Comparison of ENCODE assay signal across 24 cellular contexts in genomic region chr2:147385600-147385999, GRCh38.
A peak's percentile ranks its signal among the peaks of the same experiment; 100 is the strongest.
DNase-seq lines count a peak whose midpoint lies in the region; ATAC-seq and TF ChIP-seq lines count a peak whose summit lies in the region.
"Had no signal": no experiment of that assay in that cellular context is flagged by ENCODE, and none has a peak within 500 bp of the region (broad histone marks: within the 10 kb centered on the region; RNA-seq: fewer than 3 reads in every experiment).

No MANE protein-coding gene starts in this region.

- POLR2A ChIA-PET in naive thymus-derived CD4-positive, alpha-beta T cell (lab: Charles Lee): no interaction called here

- no peaks in the 10 kb centered on the region for H3K4me1 Mint-ChIP-seq in naive thymus-derived CD4-positive, alpha-beta T cell
- H3K4me1 Mint-ChIP-seq: B cell had no signal

- H3K79me2 ChIP-seq in MM.1S (ENCODE audit: low read length): no peaks in the 10 kb centered on the region

- peaks cover 0 to 5% (median 0%) of the 10 kb centered on the region in 5 donors for H3K36me3 Mint-ChIP-seq in naive thymus-derived CD4-positive, alpha-beta T cell
- H3K36me3 Mint-ChIP-seq: CD8-positive, alpha-beta T cell had no signal

- no peaks in the 10 kb centered on the region for H4K20me1 ChIP-seq in MM.1S (ENCODE audit: insufficient read depth, low read length)
- H4K20me1 ChIP-seq: BLaER1 treated with 17β-estradiol and CSF1 and Interleukin-3, amounts not matched to agents 10 nM and 100 nM had no signal

- no peak overlapping the region for H3K4me3 ChIP-seq in MM.1S (ENCODE audit: low read length)
- no peak overlapping the region for H3K4me3 ChIP-seq in right atrium auricular region
- no peak overlapping the region for H3K4me3 ChIP-seq in naive thymus-derived CD4-positive, alpha-beta T cell (ENCODE audit: low read length)
- H3K4me3 ChIP-seq: A549; BLaER1 treated with 17β-estradiol and CSF1 and Interleukin-3, amounts not matched to agents 10 nM and 100 nM; GM12878 had no signal

- H3K27me3 ChIP-seq in MM.1S (replicated peaks; ENCODE audit: insufficient read depth, low read length): no peaks in the 10 kb centered on the region
- no peaks in the 10 kb centered on the region for H3K27me3 ChIP-seq in right atrium auricular region
- H3K27me3 ChIP-seq in naive thymus-derived CD4-positive, alpha-beta T cell (ENCODE audit: control insufficient read depth in 2 of 2, insufficient read depth in 2 of 2, low read length in 2 of 2): no peaks in the 10 kb centered on the region
- H3K27me3 ChIP-seq: BLaER1 treated with 17β-estradiol and CSF1 and Interleukin-3, amounts not matched to agents 10 nM and 100 nM had no signal

- DNase-seq in NCI-H510A treated with DMSO at 0.1 percent for 48 hours (lab: John Stamatoyannopoulos, UW) (peak; percentile 8), NCI-H510A (lab: John Stamatoyannopoulos, UW) (no peak), MM.1S (peak; percentile 12), left lobe of liver (ENCODE audit: low spot score) (no peak), right atrium auricular region (ENCODE audit: low spot score) (no peak)
- no peak for DNase-seq in naive thymus-derived CD4-positive, alpha-beta T cell
- DNase-seq: AML-193; Caco-2; Calu3; CD4-positive, alpha-beta T cell; CD8-positive, alpha-beta T cell; DMS 273 treated with DMSO at 0.1 percent for 48 hours; DMS153; DMS53; DMS79; DND-41; EL; GDM1 had no signal

- no peak overlapping the region for H3K4me3 Mint-ChIP-seq in naive thymus-derived CD4-positive, alpha-beta T cell
- H3K4me3 Mint-ChIP-seq: B cell; CD4-positive, alpha-beta T cell; CD8-positive, alpha-beta T cell had no signal

- no peak overlapping the region for H3K9ac ChIP-seq in MM.1S (ENCODE audit: low read length)
- H3K9ac ChIP-seq: BLaER1 treated with 17β-estradiol and CSF1 and Interleukin-3, amounts not matched to agents 10 nM and 100 nM had no signal

- H3K9me3 Mint-ChIP-seq in naive thymus-derived CD4-positive, alpha-beta T cell: peaks cover 0 to 2% (median 0%) of the 10 kb centered on the region in 11 donors
- H3K9me3 Mint-ChIP-seq: CD4-positive, alpha-beta T cell; CD8-positive, alpha-beta T cell had no signal

- H3K9me3 ChIP-seq in MM.1S (replicated peaks; ENCODE audit: insufficient read depth, low read length) (no peaks in the 10 kb centered on the region), right atrium auricular region (no peaks in the 10 kb centered on the region)
- H3K9me3 ChIP-seq in naive thymus-derived CD4-positive, alpha-beta T cell (ENCODE audit: control insufficient read depth in 2 of 3, low read length in 3 of 3): no peaks in the 10 kb centered on the region
- H3K9me3 ChIP-seq: A549; BLaER1 treated with 17β-estradiol and CSF1 and Interleukin-3, amounts not matched to agents 10 nM and 100 nM; Caco-2 had no signal

- intact Hi-C loops in naive thymus-derived CD4-positive, alpha-beta T cell (cut with micrococcal nuclease): no loop called here

- H3K36me3 ChIP-seq in MM.1S (replicated peaks; ENCODE audit: insufficient read depth, low read length): no peaks in the 10 kb centered on the region
- no peaks in the 10 kb centered on the region for H3K36me3 ChIP-seq in right atrium auricular region
- H3K36me3 ChIP-seq in naive thymus-derived CD4-positive, alpha-beta T cell (ENCODE audit: control insufficient read depth in 2 of 3, insufficient read depth in 3 of 3, low read length in 3 of 3): no peaks in the 10 kb centered on the region
- H3K36me3 ChIP-seq: BLaER1 treated with 17β-estradiol and CSF1 and Interleukin-3, amounts not matched to agents 10 nM and 100 nM had no signal

- H3F3A ChIP-seq in MM.1S (ENCODE audit: insufficient read depth, low read length): no peaks in the 10 kb centered on the region

- no peak overlapping the region for H3K4me2 ChIP-seq in MM.1S (ENCODE audit: low read depth, low read length)
- H3K4me2 ChIP-seq: A549; BLaER1 treated with 17β-estradiol and CSF1 and Interleukin-3, amounts not matched to agents 10 nM and 100 nM had no signal

- no peaks in the 10 kb centered on the region; the same call in 1 of the 2 replicates for H3K9me2 ChIP-seq in MM.1S (replicated peaks; ENCODE audit: insufficient read depth, low read length)

- no peak overlapping the region for H3K27ac Mint-ChIP-seq in naive thymus-derived CD4-positive, alpha-beta T cell
- H3K27ac Mint-ChIP-seq: B cell; CD4-positive, alpha-beta T cell; CD8-positive, alpha-beta T cell had no signal

- TF ChIP-seq CTCF in MM.1S (IDR thresholded peaks at IDR 0.05; ENCODE audit: low read length) (no peak), right atrium auricular region (IDR thresholded peaks at IDR 0.05) (no peak)

- ATAC-seq in left lobe of liver: peak; percentile 64
- no peak for ATAC-seq in naive thymus-derived CD4-positive, alpha-beta T cell
- ATAC-seq: A549; CD8-positive, alpha-beta T cell; GM12878 had no signal

- peaks cover 0 to 11% (median 4%) of the 10 kb centered on the region in 5 donors for H3K27me3 Mint-ChIP-seq in naive thymus-derived CD4-positive, alpha-beta T cell
- H3K27me3 Mint-ChIP-seq: CD4-positive, alpha-beta T cell had no signal

- H3K27ac ChIP-seq in MM.1S (ENCODE audit: low read length) (no peak overlapping the region), right atrium auricular region (no peak overlapping the region)
- H3K27ac ChIP-seq in naive thymus-derived CD4-positive, alpha-beta T cell (ENCODE audit: low read depth, low read length): no peak overlapping the region
- H3K27ac ChIP-seq: 22Rv1; A549; BLaER1 treated with 17β-estradiol and CSF1 and Interleukin-3, amounts not matched to agents 10 nM and 100 nM; C4-2B had no signal

- H2AFZ ChIP-seq in MM.1S (ENCODE audit: low read length): no peak overlapping the region

- H3K4me1 ChIP-seq in MM.1S (ENCODE audit: low read length): peaks cover 5% of the 10 kb centered on the region; the same call in 1 of the 2 replicates
- no peaks in the 10 kb centered on the region for H3K4me1 ChIP-seq in right atrium auricular region
- H3K4me1 ChIP-seq in naive thymus-derived CD4-positive, alpha-beta T cell (ENCODE audit: control insufficient read depth in 2 of 2, insufficient read depth in 2 of 2, low read length in 2 of 2): no peaks in the 10 kb centered on the region
- H3K4me1 ChIP-seq: A549, Caco-2 had no signal

- CTCF ChIA-PET in naive thymus-derived CD4-positive, alpha-beta T cell (lab: Charles Lee): no interaction called here

Comparison
In these comparisons a context has a peak if more than half of its experiments do, and no peak if none do; other contexts are left out.
1. DNase-seq: peak in NCI-H510A treated with DMSO at 0.1 percent for 48 hours (single experiment) and MM.1S (single experiment); none in NCI-H510A (single experiment), left lobe of liver (single experiment), right atrium auricular region (single experiment) and naive thymus-derived CD4-positive, alpha-beta T cell (0 of 9).